In genomic region chr9:69180200-69180599, GRCh38 we compare ENCODE assay signal across 10 cellular contexts. TPM values are rescaled to one million over a fixed set of nuclear protein-coding genes. Genes with fewer than 3 reads are reported as not detected.
A peak's percentile ranks its signal among the peaks of the same experiment; 100 is the strongest.
DNase-seq lines count a peak whose midpoint lies in the region; ATAC-seq and TF ChIP-seq lines count a peak whose summit lies in the region.
"Had no signal": no experiment of that assay in that cellular context is flagged by ENCODE, and none has a peak within 500 bp of the region (broad histone marks: within the 10 kb centered on the region; RNA-seq: fewer than 3 reads in every experiment).

No MANE protein-coding gene starts in this region.

- peaks cover 57% of the 10 kb centered on the region for H3K4me1 ChIP-seq in cardiac muscle cell (ENCODE audit: low read depth)
- peaks cover 57% of the 10 kb centered on the region for H3K4me1 ChIP-seq in mucosa of stomach (ENCODE audit: control insufficient read depth, insufficient read depth, low read length)
- H3K4me1 ChIP-seq in uterus: no peaks in the 10 kb centered on the region

- H3K27ac ChIP-seq in cardiac muscle cell (peak overlapping the region; percentile 92), cingulate gyrus (ENCODE audit: low read depth, low read length) (peak overlapping the region; percentile 2), uterus (peak overlapping the region; percentile 50)

- no peak for DNase-seq in cardiac muscle cell (ENCODE audit: low read depth in 1 of 2, low spot score in 1 of 2)
- DNase-seq in cardiac septum (ENCODE audit: low spot score): no peak
- no peak for DNase-seq in uterus
- DNase-seq in anterior cingulate cortex (lab: John Stamatoyannopoulos, UW): no peak
- no peak for DNase-seq in ACHN
- no peak for DNase-seq in left lobe of liver (ENCODE audit: low spot score)
- DNase-seq: NCI-H774 had no signal

- H3K36me3 ChIP-seq in cardiac muscle cell (no peaks in the 10 kb centered on the region), mucosa of stomach (ENCODE audit: control insufficient read depth, insufficient read depth, low read length) (no peaks in the 10 kb centered on the region), uterus (no peaks in the 10 kb centered on the region)

- in situ Hi-C loops in ACHN (cut with HindIII; ENCODE audit: low pct_ligation_motif_present, low pct_unique_long_range_greater_than_20kb, low sequenced_read_pairs): no loop called here

- no peak for ATAC-seq in left lobe of liver
- ATAC-seq: GM23338 had no signal

- H3K27me3 ChIP-seq in cardiac muscle cell (no peaks in the 10 kb centered on the region), mucosa of stomach (ENCODE audit: control insufficient read depth, insufficient read depth, low read length) (no peaks in the 10 kb centered on the region), uterus (no peaks in the 10 kb centered on the region)

- no peak overlapping the region for H3K4me3 ChIP-seq in cardiac muscle cell
- no peak overlapping the region for H3K4me3 ChIP-seq in mucosa of stomach (ENCODE audit: low read length)
- H3K4me3 ChIP-seq in uterus: no peak overlapping the region
- H3K4me3 ChIP-seq: GM23338 had no signal

- peak overlapping the region; percentile 36 for H3K9ac ChIP-seq in mucosa of stomach (ENCODE audit: low read length)

- intact Hi-C loops in cardiac septum (cut with DNase I) (no loop called here), uterus (cut with DNase I; ENCODE audit: low total_unique reads) (no loop called here)

- TF ChIP-seq POLR2A in uterus (IDR thresholded peaks at IDR 0.05): no peak

- TF ChIP-seq CTCF in cardiac muscle cell (IDR thresholded peaks at IDR 0.05; ENCODE audit: low read depth, low read length): no peak
- TF ChIP-seq CTCF in uterus (IDR thresholded peaks at IDR 0.05): no peak

- H3K9me3 ChIP-seq in cardiac muscle cell (ENCODE audit: low read depth) (no peaks in the 10 kb centered on the region), mucosa of stomach (ENCODE audit: control insufficient read depth, low read length) (no peaks in the 10 kb centered on the region), uterus (no peaks in the 10 kb centered on the region)

RNA-seq across cellular contexts. Expression of gene TJP2, which starts 6.1 kb away (rescaled TPM):
- total RNA-seq in cardiac muscle cell: 81.3 and 102 TPM in 2 replicates
- 69.3 and 105 TPM in 2 replicates for polyA plus RNA-seq in cardiac muscle cell
- total RNA-seq in cardiac septum: 67.0 TPM
- 100 to 1,000 TPM in 1 of 4 donors, 10 to 100 TPM in 3; 38.6 to 110 (median 44.7) TPM for total RNA-seq in uterus
- total RNA-seq in left lobe of liver: 81.2 TPM

Comparison
In these comparisons a context has a peak if more than half of its experiments do, and no peak if none do; other contexts are left out.
1. H3K27ac ChIP-seq: peak in every context shown above with its lines; median percentile 92 in cardiac muscle cell; 50 in uterus; 2 in cingulate gyrus.